14 cellular contexts compared by ENCODE assay signal in the genomic region with DNA sequence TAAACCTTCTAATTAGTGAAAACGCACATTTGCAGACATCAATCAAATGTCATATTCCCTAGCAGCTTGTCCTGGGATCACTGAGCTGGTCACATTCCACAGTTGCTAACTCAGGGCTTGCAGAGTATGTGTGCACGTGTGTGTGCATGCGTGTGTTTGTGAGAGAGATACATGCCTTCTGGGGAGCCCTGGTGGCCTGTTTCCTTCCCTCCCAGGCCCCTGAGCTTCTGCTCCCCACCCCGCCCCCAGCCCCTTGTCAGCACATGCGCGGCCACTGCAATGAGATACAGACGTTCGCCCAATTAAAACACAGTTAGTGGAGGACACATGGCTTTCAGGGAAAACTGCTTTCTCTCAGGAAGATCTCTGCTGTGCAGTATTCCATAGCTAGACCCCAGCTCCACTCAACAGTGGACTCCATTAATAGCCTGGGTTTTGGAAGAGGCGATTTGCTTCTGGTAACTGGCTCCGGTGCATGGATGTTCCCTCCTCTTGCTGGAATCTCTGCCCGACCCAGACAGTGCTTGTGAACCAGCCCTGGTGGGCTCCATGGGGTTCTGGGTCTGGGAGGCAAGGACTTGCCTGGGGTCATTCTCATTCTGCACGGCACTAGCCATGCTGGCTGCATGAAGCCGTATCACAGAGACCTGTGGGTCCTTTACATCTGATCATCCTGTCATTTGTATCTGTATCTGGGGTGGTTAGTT. TPM values are rescaled to one million over a fixed set of nuclear protein-coding genes. Genes with fewer than 3 reads are reported as not detected.
DNase-seq lines count a peak whose midpoint lies in the region; ATAC-seq and TF ChIP-seq lines count a peak whose summit lies in the region.
"Had no signal": no experiment of that assay in that cellular context is flagged by ENCODE, and none has a peak within 500 bp of the region (broad histone marks: within the 10 kb centered on the region; RNA-seq: fewer than 3 reads in every experiment).

No MANE protein-coding gene starts in this region.

- no peak overlapping the region for H2BK5ac ChIP-seq in mesendoderm (ENCODE audit: low read length)

- H3K4me2 ChIP-seq in mesendoderm (ENCODE audit: low read length) = no peak overlapping the region

- H3K27ac ChIP-seq in dorsolateral prefrontal cortex (peak overlapping the region in 36 of 59 donors; percentile 2 to 94 (median 56)), mesendoderm (ENCODE audit: low read depth, low read length) (no peak overlapping the region), tibial artery (peak overlapping the region; percentile 54 to 71)

- H2BK15ac ChIP-seq in mesendoderm (replicated peaks; ENCODE audit: low read depth) = no peak overlapping the region

- no peak overlapping the region for H4K8ac ChIP-seq in mesendoderm (ENCODE audit: low read depth, low read length)

- no peak for DNase-seq in activated CD8-positive, alpha-beta T cell treated with anti-CD3 and anti-CD28 coated beads, Interleukin-2, amount 10 ng/mL, durations not matched to agents 7 days and 5 days
- no peak for DNase-seq in activated CD8-positive, alpha-beta T cell treated with anti-CD3 and anti-CD28 coated beads for 36 hours
- DNase-seq in dorsolateral prefrontal cortex (no peak), mesendoderm (no peak), tibial artery (no peak), mucosa of descending colon (no peak), GM19240 (ENCODE audit: insufficient read length, low spot score) (no peak), NAMALWA (ENCODE audit: low spot score) (no peak)
- DNase-seq: activated CD4-positive, alpha-beta T cell treated with anti-CD3 and anti-CD28 coated beads for 4 hours; GDM1; GOT3; NCI-H2227 treated with DMSO at 0.1 percent for 48 hours; occipital lobe; SIG-M5 had no signal

- intact Hi-C loops in activated CD8-positive, alpha-beta T cell treated with anti-CD3 and anti-CD28 coated beads for 36 hours (cut with micrococcal nuclease) = no loop called here
- intact Hi-C loops in dorsolateral prefrontal cortex (cut with DNase I) = loop anchor here (5.0 kb wide), 2 partner anchors 42 to 52 kb away; no protein-coding TSS in a partner anchor
- intact Hi-C loops in tibial artery (cut with DNase I; ENCODE audit: low total_unique reads) = no loop called here
- intact Hi-C loops in mucosa of descending colon (cut with DNase I, micrococcal nuclease) = no loop called here

- no CpG with 5 or more reads among the region's 13 CpGs for WGBS in mesendoderm (ENCODE audit: extremely low coverage, insufficient coverage, low lambda C conversion rate)

- CTCF ChIA-PET in activated CD8-positive, alpha-beta T cell treated with anti-CD3 and anti-CD28 coated beads, Interleukin-2, amount 10 ng/mL, durations not matched to agents 7 days and 5 days (lab: Charles Lee) = interaction anchor here (1.8 kb wide), 1 partner anchor 55 kb away, joined by 5 read pairs; no protein-coding TSS in a partner anchor
- CTCF ChIA-PET in activated CD8-positive, alpha-beta T cell treated with anti-CD3 and anti-CD28 coated beads for 36 hours (lab: Charles Lee) = no interaction called here

- H3K9me3 Mint-ChIP-seq in activated CD8-positive, alpha-beta T cell treated with anti-CD3 and anti-CD28 coated beads, Interleukin-2, amount 10 ng/mL, durations not matched to agents 7 days and 5 days (ENCODE audit: insufficient read depth) = no peaks in the 10 kb centered on the region
- no peaks in the 10 kb centered on the region for H3K9me3 Mint-ChIP-seq in activated CD8-positive, alpha-beta T cell treated with anti-CD3 and anti-CD28 coated beads for 36 hours

- H3K23ac ChIP-seq in mesendoderm (ENCODE audit: low read length) = no peak overlapping the region

- H3K36me3 Mint-ChIP-seq in activated CD8-positive, alpha-beta T cell treated with anti-CD3 and anti-CD28 coated beads, Interleukin-2, amount 10 ng/mL, durations not matched to agents 7 days and 5 days (ENCODE audit: low read depth) = peaks cover 20% of the 10 kb centered on the region
- no peaks in the 10 kb centered on the region for H3K36me3 Mint-ChIP-seq in activated CD8-positive, alpha-beta T cell treated with anti-CD3 and anti-CD28 coated beads for 36 hours (ENCODE audit: low read depth)

- no peak overlapping the region for H3K18ac ChIP-seq in mesendoderm (ENCODE audit: low read length)

- H3K36me3 ChIP-seq in mesendoderm (ENCODE audit: control insufficient read depth, insufficient read depth, low read length) (no peaks in the 10 kb centered on the region), tibial artery (no peaks in the 10 kb centered on the region), mucosa of descending colon (ENCODE audit: low read depth) (no peaks in the 10 kb centered on the region)

- no peak overlapping the region for H3K4me3 Mint-ChIP-seq in activated CD8-positive, alpha-beta T cell treated with anti-CD3 and anti-CD28 coated beads, Interleukin-2, amount 10 ng/mL, durations not matched to agents 7 days and 5 days
- no peak overlapping the region for H3K4me3 Mint-ChIP-seq in activated CD8-positive, alpha-beta T cell treated with anti-CD3 and anti-CD28 coated beads for 36 hours

- H3K9ac ChIP-seq in mesendoderm (ENCODE audit: low read length) = no peak overlapping the region

- peaks cover 5% of the 10 kb centered on the region for H3K79me2 ChIP-seq in mesendoderm (ENCODE audit: control insufficient read depth, insufficient read depth, low read length)

- H3K27me3 Mint-ChIP-seq in activated CD8-positive, alpha-beta T cell treated with anti-CD3 and anti-CD28 coated beads, Interleukin-2, amount 10 ng/mL, durations not matched to agents 7 days and 5 days (ENCODE audit: low read depth) = no peaks in the 10 kb centered on the region
- H3K27me3 Mint-ChIP-seq in activated CD8-positive, alpha-beta T cell treated with anti-CD3 and anti-CD28 coated beads for 36 hours = no peaks in the 10 kb centered on the region

- peaks cover 19% of the 10 kb centered on the region for H3K79me1 ChIP-seq in mesendoderm (ENCODE audit: low read length)

- H3K27me3 ChIP-seq in dorsolateral prefrontal cortex (peaks cover 0 to 5% (median 0%) of the 10 kb centered on the region in 45 donors), mesendoderm (ENCODE audit: insufficient read depth, low read length, poor library complexity) (no peaks in the 10 kb centered on the region), tibial artery (no peaks in the 10 kb centered on the region)

- no peak overlapping the region for H4K5ac ChIP-seq in mesendoderm (ENCODE audit: low read length)

- TF ChIP-seq CTCF in activated CD8-positive, alpha-beta T cell treated with anti-CD3 and anti-CD28 coated beads for 36 hours (IDR thresholded peaks at IDR 0.05) = no peak
- TF ChIP-seq CTCF in dorsolateral prefrontal cortex (IDR thresholded peaks at IDR 0.05 in 54 of 56, conservative IDR thresholded peaks at IDR 0.05 in 2 of 56; ENCODE audit: low read depth in 1 of 56, partially characterized antibody in 56 of 56) = no peak
- no peak for TF ChIP-seq CTCF in tibial artery (IDR thresholded peaks at IDR 0.05)
- no peak for TF ChIP-seq CTCF in mucosa of descending colon (IDR thresholded peaks at IDR 0.05)

- no peak overlapping the region for H2AK5ac ChIP-seq in mesendoderm (ENCODE audit: low read length)

- no peak overlapping the region for H2BK120ac ChIP-seq in mesendoderm (ENCODE audit: low read depth, low read length)

- peak overlapping the region; percentile 88 for H3K27ac Mint-ChIP-seq in activated CD8-positive, alpha-beta T cell treated with anti-CD3 and anti-CD28 coated beads, Interleukin-2, amount 10 ng/mL, durations not matched to agents 7 days and 5 days
- no peak overlapping the region for H3K27ac Mint-ChIP-seq in activated CD8-positive, alpha-beta T cell treated with anti-CD3 and anti-CD28 coated beads for 36 hours

- H3K4ac ChIP-seq in mesendoderm (ENCODE audit: low read depth, low read length) = no peak overlapping the region

- H3K56ac ChIP-seq in mesendoderm (ENCODE audit: low read length) = peak overlapping the region; percentile 47

- peaks cover 83% of the 10 kb centered on the region for H3K4me1 Mint-ChIP-seq in activated CD8-positive, alpha-beta T cell treated with anti-CD3 and anti-CD28 coated beads, Interleukin-2, amount 10 ng/mL, durations not matched to agents 7 days and 5 days (ENCODE audit: low read depth)
- H3K4me1 Mint-ChIP-seq in activated CD8-positive, alpha-beta T cell treated with anti-CD3 and anti-CD28 coated beads for 36 hours (ENCODE audit: low read depth) = peaks cover 59% of the 10 kb centered on the region

- no peak for ATAC-seq in activated CD8-positive, alpha-beta T cell treated with anti-CD3 and anti-CD28 coated beads, Interleukin-2, amount 10 ng/mL, durations not matched to agents 7 days and 5 days
- ATAC-seq in activated CD8-positive, alpha-beta T cell treated with anti-CD3 and anti-CD28 coated beads for 36 hours = no peak
- no peak for ATAC-seq in mucosa of descending colon

- POLR2A ChIA-PET in activated CD8-positive, alpha-beta T cell treated with anti-CD3 and anti-CD28 coated beads, Interleukin-2, amount 10 ng/mL, durations not matched to agents 7 days and 5 days (lab: Charles Lee) = no interaction called here
- POLR2A ChIA-PET in activated CD8-positive, alpha-beta T cell treated with anti-CD3 and anti-CD28 coated beads for 36 hours (lab: Charles Lee) = interaction anchor here (0.6 kb wide), 1 partner anchor 92 kb away, joined by 3 read pairs; no protein-coding TSS in a partner anchor

- no peak overlapping the region for H3K4me3 ChIP-seq in dorsolateral prefrontal cortex
- no peak overlapping the region for H3K4me3 ChIP-seq in mesendoderm (ENCODE audit: low read length)
- no peak overlapping the region for H3K4me3 ChIP-seq in tibial artery
- no peak overlapping the region for H3K4me3 ChIP-seq in mucosa of descending colon

- H3K9me3 ChIP-seq in tibial artery (no peaks in the 10 kb centered on the region), mucosa of descending colon (no peaks in the 10 kb centered on the region)

- H3K4me1 ChIP-seq in mesendoderm (ENCODE audit: control insufficient read depth, low read depth, low read length) (peaks cover 16% of the 10 kb centered on the region), tibial artery (peaks cover 3 to 94% (median 78%) of the 10 kb centered on the region in 4 donors), mucosa of descending colon (ENCODE audit: low read depth) (peaks cover 36% of the 10 kb centered on the region)

RNA-seq across cellular contexts. Expression of a gene that starts 17.8 kb away (rescaled TPM):
- total RNA-seq in activated CD8-positive, alpha-beta T cell treated with anti-CD3 and anti-CD28 coated beads, Interleukin-2, amount 10 ng/mL, durations not matched to agents 7 days and 5 days = 10 to 100 TPM; 37.1 to 46.3 TPM
- total RNA-seq in activated CD8-positive, alpha-beta T cell treated with anti-CD3 and anti-CD28 coated beads for 36 hours = 10 to 100 TPM; 10.5 to 15.3 TPM
- total RNA-seq in dorsolateral prefrontal cortex (10 to 100 TPM in 50 of 120 experiments, 1 to 10 TPM in 70; 4.5 to 21.7 (median 9.2) TPM), mucosa of descending colon (100 to 1,000 TPM in 2 of 3 donors, 10 to 100 TPM in 1; 83.7 to 113 (median 103) TPM)
- 20.9 TPM for polyA plus RNA-seq in mesendoderm (2013, experiment 1 of 2)
- 23.3 TPM for polyA plus RNA-seq in mesendoderm (2013, experiment 2 of 2)

RNA-seq across cellular contexts. Expression of a gene that starts 58.4 kb away (rescaled TPM):
- 10 to 100 TPM; 29.2 to 30.0 TPM for total RNA-seq in activated CD8-positive, alpha-beta T cell treated with anti-CD3 and anti-CD28 coated beads, Interleukin-2, amount 10 ng/mL, durations not matched to agents 7 days and 5 days
- total RNA-seq in activated CD8-positive, alpha-beta T cell treated with anti-CD3 and anti-CD28 coated beads for 36 hours = 10 to 100 TPM; 38.0 to 40.7 TPM
- total RNA-seq in dorsolateral prefrontal cortex = 10 to 100 TPM; 12.6 to 56.0 (median 23.3) TPM
- 60.1 TPM for polyA plus RNA-seq in mesendoderm (2013, experiment 1 of 2)
- 61.6 TPM for polyA plus RNA-seq in mesendoderm (2013, experiment 2 of 2)
- 10 to 100 TPM; 51.8 to 83.2 (median 53.2) TPM for total RNA-seq in mucosa of descending colon

Comparison
In these comparisons a context has a peak if more than half of its experiments do, and no peak if none do; other contexts are left out.
1. intact Hi-C loops: an anchor here in dorsolateral prefrontal cortex (5.0 kb wide); none called in activated CD8-positive, alpha-beta T cell treated with anti-CD3 and anti-CD28 coated beads for 36 hours, tibial artery and mucosa of descending colon.